1 cellular context compared by ENCODE assay signal in the genomic region with DNA sequence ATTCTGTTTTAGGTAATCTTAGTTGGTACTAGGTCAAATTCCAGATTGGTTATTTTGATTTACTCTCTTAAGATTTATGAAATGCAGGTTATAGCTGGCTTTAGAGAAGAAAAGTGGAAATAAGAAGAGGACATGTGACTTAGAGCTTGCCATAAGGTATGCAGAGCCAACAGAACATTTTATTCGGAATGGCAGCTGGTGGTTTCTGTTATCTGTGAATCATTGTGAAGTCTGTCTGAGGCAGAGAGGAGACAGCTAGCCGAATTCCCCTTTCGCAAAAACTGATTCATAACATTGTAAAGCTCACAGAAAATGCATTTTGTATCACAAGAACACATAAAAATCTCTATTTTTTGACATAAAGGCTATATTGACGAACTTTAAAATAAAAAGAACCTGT.
TF ChIP-seq lines count a peak whose summit lies in the region.

No MANE protein-coding gene starts in this region.

TF ChIP-seq in WTC11, 78 proteins besides CTCF, POLR2A, EP300 and RAD21 (continued from another document):
- TF ChIP-seq, protein P1, sequence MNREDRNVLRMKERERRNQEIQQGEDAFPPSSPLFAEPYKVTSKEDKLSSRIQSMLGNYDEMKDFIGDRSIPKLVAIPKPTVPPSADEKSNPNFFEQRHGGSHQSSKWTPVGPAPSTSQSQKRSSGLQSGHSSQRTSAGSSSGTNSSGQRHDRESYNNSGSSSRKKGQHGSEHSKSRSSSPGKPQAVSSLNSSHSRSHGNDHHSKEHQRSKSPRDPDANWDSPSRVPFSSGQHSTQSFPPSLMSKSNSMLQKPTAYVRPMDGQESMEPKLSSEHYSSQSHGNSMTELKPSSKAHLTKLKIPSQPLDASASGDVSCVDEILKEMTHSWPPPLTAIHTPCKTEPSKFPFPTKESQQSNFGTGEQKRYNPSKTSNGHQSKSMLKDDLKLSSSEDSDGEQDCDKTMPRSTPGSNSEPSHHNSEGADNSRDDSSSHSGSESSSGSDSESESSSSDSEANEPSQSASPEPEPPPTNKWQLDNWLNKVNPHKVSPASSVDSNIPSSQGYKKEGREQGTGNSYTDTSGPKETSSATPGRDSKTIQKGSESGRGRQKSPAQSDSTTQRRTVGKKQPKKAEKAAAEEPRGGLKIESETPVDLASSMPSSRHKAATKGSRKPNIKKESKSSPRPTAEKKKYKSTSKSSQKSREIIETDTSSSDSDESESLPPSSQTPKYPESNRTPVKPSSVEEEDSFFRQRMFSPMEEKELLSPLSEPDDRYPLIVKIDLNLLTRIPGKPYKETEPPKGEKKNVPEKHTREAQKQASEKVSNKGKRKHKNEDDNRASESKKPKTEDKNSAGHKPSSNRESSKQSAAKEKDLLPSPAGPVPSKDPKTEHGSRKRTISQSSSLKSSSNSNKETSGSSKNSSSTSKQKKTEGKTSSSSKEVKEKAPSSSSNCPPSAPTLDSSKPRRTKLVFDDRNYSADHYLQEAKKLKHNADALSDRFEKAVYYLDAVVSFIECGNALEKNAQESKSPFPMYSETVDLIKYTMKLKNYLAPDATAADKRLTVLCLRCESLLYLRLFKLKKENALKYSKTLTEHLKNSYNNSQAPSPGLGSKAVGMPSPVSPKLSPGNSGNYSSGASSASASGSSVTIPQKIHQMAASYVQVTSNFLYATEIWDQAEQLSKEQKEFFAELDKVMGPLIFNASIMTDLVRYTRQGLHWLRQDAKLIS (CRISPR knock-in tag; IDR thresholded peaks at IDR 0.05; ENCODE audit: borderline replicate concordance) = no peak
- TF ChIP-seq, protein P2, sequence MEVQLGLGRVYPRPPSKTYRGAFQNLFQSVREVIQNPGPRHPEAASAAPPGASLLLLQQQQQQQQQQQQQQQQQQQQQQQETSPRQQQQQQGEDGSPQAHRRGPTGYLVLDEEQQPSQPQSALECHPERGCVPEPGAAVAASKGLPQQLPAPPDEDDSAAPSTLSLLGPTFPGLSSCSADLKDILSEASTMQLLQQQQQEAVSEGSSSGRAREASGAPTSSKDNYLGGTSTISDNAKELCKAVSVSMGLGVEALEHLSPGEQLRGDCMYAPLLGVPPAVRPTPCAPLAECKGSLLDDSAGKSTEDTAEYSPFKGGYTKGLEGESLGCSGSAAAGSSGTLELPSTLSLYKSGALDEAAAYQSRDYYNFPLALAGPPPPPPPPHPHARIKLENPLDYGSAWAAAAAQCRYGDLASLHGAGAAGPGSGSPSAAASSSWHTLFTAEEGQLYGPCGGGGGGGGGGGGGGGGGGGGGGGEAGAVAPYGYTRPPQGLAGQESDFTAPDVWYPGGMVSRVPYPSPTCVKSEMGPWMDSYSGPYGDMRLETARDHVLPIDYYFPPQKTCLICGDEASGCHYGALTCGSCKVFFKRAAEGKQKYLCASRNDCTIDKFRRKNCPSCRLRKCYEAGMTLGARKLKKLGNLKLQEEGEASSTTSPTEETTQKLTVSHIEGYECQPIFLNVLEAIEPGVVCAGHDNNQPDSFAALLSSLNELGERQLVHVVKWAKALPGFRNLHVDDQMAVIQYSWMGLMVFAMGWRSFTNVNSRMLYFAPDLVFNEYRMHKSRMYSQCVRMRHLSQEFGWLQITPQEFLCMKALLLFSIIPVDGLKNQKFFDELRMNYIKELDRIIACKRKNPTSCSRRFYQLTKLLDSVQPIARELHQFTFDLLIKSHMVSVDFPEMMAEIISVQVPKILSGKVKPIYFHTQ (CRISPR knock-in tag; IDR thresholded peaks at IDR 0.05) = no peak
- TF ChIP-seq ZNF317 (CRISPR knock-in tag; IDR thresholded peaks at IDR 0.05; ENCODE audit: borderline replicate concordance, low read depth) (no peak), SOX15 (CRISPR knock-in tag; IDR thresholded peaks at IDR 0.05) (no peak), ARID4B (CRISPR knock-in tag; IDR thresholded peaks at IDR 0.05; ENCODE audit: borderline replicate concordance) (no peak), E2F4 (CRISPR knock-in tag; IDR thresholded peaks at IDR 0.05; ENCODE audit: borderline replicate concordance, low read depth) (no peak), KAT7 (CRISPR knock-in tag; IDR thresholded peaks at IDR 0.05; ENCODE audit: borderline replicate concordance) (no peak), JUN (CRISPR knock-in tag; IDR thresholded peaks at IDR 0.05) (no peak)
- TF ChIP-seq, protein P3, sequence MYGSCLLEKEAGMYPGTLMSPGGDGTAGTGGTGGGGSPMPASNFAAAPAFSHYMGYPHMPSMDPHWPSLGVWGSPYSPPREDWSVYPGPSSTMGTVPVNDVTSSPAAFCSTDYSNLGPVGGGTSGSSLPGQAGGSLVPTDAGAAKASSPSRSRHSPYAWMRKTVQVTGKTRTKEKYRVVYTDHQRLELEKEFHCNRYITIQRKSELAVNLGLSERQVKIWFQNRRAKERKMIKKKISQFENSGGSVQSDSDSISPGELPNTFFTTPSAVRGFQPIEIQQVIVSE (CRISPR knock-in tag; IDR thresholded peaks at IDR 0.05; ENCODE audit: borderline replicate concordance) = no peak
